ENCODE assay signal across 8 cellular contexts in genomic region chr20:59940956-59941294, GRCh38. TPM values are rescaled to one million over a fixed set of nuclear protein-coding genes. Genes with fewer than 3 reads are reported as not detected.
DNase-seq lines count a peak whose midpoint lies in the region; ATAC-seq and TF ChIP-seq lines count a peak whose summit lies in the region.

No MANE protein-coding gene starts in this region.

- POLR2A ChIA-PET in WTC11 (lab: Charles Lee): no interaction called here

- H3K27me3 ChIP-seq in iPS-18a (ENCODE audit: control insufficient read depth, insufficient read depth, low read length) (peaks cover 25% of the 10 kb centered on the region), testis (no peaks in the 10 kb centered on the region)

- H3K9me3 Mint-ChIP-seq in activated T-cell treated with anti-CD3 and anti-CD28 coated beads, Interleukin-2, amount 50 U/mL, for 72 hours: no peaks in the 10 kb centered on the region
- H3K9me3 Mint-ChIP-seq in WTC11: peaks cover 7% of the 10 kb centered on the region

- TF ChIP-seq CTCF in WTC11 (IDR thresholded peaks at IDR 0.05) (no peak), testis (IDR thresholded peaks at IDR 0.05) (no peak)

- no peak for ATAC-seq in activated T-cell treated with anti-CD3 and anti-CD28 coated beads, Interleukin-2, amount 50 U/mL, for 72 hours (replicated peaks in 1 of 2)
- ATAC-seq in WTC11: no peak

- CTCF ChIA-PET in WTC11 (lab: Charles Lee): interaction anchor here (1.6 to 2.1 kb wide), 2 partner anchors 15 to 116 kb away, joined by 5 to 13 read pairs; no protein-coding TSS in a partner anchor

- TF ChIP-seq POLR2A in testis (IDR thresholded peaks at IDR 0.05): no peak

- peaks cover 37% of the 10 kb centered on the region for H3K4me1 Mint-ChIP-seq in activated T-cell treated with anti-CD3 and anti-CD28 coated beads, Interleukin-2, amount 50 U/mL, for 72 hours (ENCODE audit: low read depth)
- H3K4me1 Mint-ChIP-seq in WTC11: peaks cover 13% of the 10 kb centered on the region

- H3K9me3 ChIP-seq in iPS-18a (ENCODE audit: control insufficient read depth, low read depth, low read length): no peaks in the 10 kb centered on the region
- H3K9me3 ChIP-seq in testis: no peaks in the 10 kb centered on the region

- H3K36me3 ChIP-seq in iPS-18a (ENCODE audit: control insufficient read depth, low read depth, low read length): peaks cover 31% of the 10 kb centered on the region
- H3K36me3 ChIP-seq in testis (ENCODE audit: low read depth, missing control alignments): no peaks in the 10 kb centered on the region

- intact Hi-C loops in testis (cut with DNase I; ENCODE audit: low total_unique reads): no loop called here

- H3K4me3 ChIP-seq in iPS-18a (ENCODE audit: low read length) (peak overlapping the region; percentile 81), testis (peak overlapping the region; percentile 51 to 70)

- no peaks in the 10 kb centered on the region for H3K27me3 Mint-ChIP-seq in activated T-cell treated with anti-CD3 and anti-CD28 coated beads, Interleukin-2, amount 50 U/mL, for 72 hours (ENCODE audit: low read depth)
- H3K27me3 Mint-ChIP-seq in WTC11 (ENCODE audit: low read depth): peaks cover 32% of the 10 kb centered on the region

- no peak for DNase-seq in activated T-cell treated with anti-CD3 and anti-CD28 coated beads, Interleukin-2, amount 50 U/mL, for 72 hours
- no peak for DNase-seq in activated T-cell treated with anti-CD3 and anti-CD28 coated beads for 4 hours
- no peak for DNase-seq in WTC11 (ENCODE audit: low spot score)
- no peak for DNase-seq in testis
- no peak for DNase-seq in HT-29 (ENCODE audit: low spot score)
- DNase-seq in activated CD8-positive, alpha-beta memory T cell treated with anti-CD3 and anti-CD28 coated beads, Interleukin-2, amount 50 U/mL, for 4 hours: no peak
- DNase-seq in NCI-H2171 (lab: John Stamatoyannopoulos, UW): no peak

- H3K36me3 Mint-ChIP-seq in activated T-cell treated with anti-CD3 and anti-CD28 coated beads, Interleukin-2, amount 50 U/mL, for 72 hours (ENCODE audit: insufficient read depth in 2 of 2): peaks cover 2 to 7% of the 10 kb centered on the region in 2 donors
- H3K36me3 Mint-ChIP-seq in WTC11: peaks cover 16% of the 10 kb centered on the region

- WGBS in testis, 2 donors: 0% methylated on average over 3 to 4 of the region's 4 CpGs

- H3K27ac ChIP-seq in iPS-18a (ENCODE audit: low read length): peak overlapping the region; percentile 7
- peak overlapping the region; percentile 84 to 87 for H3K27ac ChIP-seq in testis

- peak overlapping the region; percentile 74 for H3K9ac ChIP-seq in iPS-18a (ENCODE audit: low read length)

- peaks cover 14% of the 10 kb centered on the region for H3K4me1 ChIP-seq in iPS-18a (ENCODE audit: control insufficient read depth, low read depth, low read length)
- H3K4me1 ChIP-seq in testis: peaks cover 27% of the 10 kb centered on the region

- H3K27ac Mint-ChIP-seq in activated T-cell treated with anti-CD3 and anti-CD28 coated beads, Interleukin-2, amount 50 U/mL, for 72 hours: peak overlapping the region; percentile 98
- H3K27ac Mint-ChIP-seq in WTC11: peak overlapping the region; percentile 97

- peak overlapping the region; percentile 95 to 97 for H3K4me3 Mint-ChIP-seq in activated T-cell treated with anti-CD3 and anti-CD28 coated beads, Interleukin-2, amount 50 U/mL, for 72 hours
- peak overlapping the region; percentile 86 for H3K4me3 Mint-ChIP-seq in WTC11

TF ChIP-seq in WTC11, 78 proteins besides CTCF, POLR2A, EP300 and RAD21:
- TF ChIP-seq NR2C2 (CRISPR knock-in tag; IDR thresholded peaks at IDR 0.05) (no peak), ZNF532 (CRISPR knock-in tag; IDR thresholded peaks at IDR 0.05; ENCODE audit: borderline replicate concordance) (no peak), USF1 (CRISPR knock-in tag; IDR thresholded peaks at IDR 0.05) (no peak), CDX4 (CRISPR knock-in tag; IDR thresholded peaks at IDR 0.05; ENCODE audit: borderline replicate concordance) (no peak), ZNF396 (CRISPR knock-in tag; IDR thresholded peaks at IDR 0.05; ENCODE audit: borderline replicate concordance) (no peak), FOXP1 (CRISPR knock-in tag; IDR thresholded peaks at IDR 0.05; ENCODE audit: borderline replicate concordance) (no peak), ZNF425 (CRISPR knock-in tag; conservative IDR thresholded peaks at IDR 0.05) (no peak)

RNA-seq across cellular contexts. Expression of gene FAM217B, which starts 0.7 kb away (rescaled TPM):
- total RNA-seq in activated T-cell treated with anti-CD3 and anti-CD28 coated beads, Interleukin-2, amount 50 U/mL, for 72 hours: 10 to 100 TPM; 18.2 to 20.4 TPM
- 14.8 to 17.9 TPM (median 16.0 TPM) in 3 replicates for total RNA-seq in WTC11 (2021)
- total RNA-seq in testis: 10 to 100 TPM; 11.6 to 22.3 TPM
- 18.6 TPM for polyA plus RNA-seq in testis (ENCODE audit: insufficient read depth, low read depth, low replicate concordance)
- total RNA-seq in HT-29 (2014; rRNA removed; shearing (Covaris generic)): 4.6 and 4.8 TPM in 2 replicates

RNA-seq across cellular contexts. Expression of gene PPP1R3D, which starts 0.8 kb away (rescaled TPM):
- total RNA-seq in activated T-cell treated with anti-CD3 and anti-CD28 coated beads, Interleukin-2, amount 50 U/mL, for 72 hours: 1 to 10 TPM; 5.7 to 6.2 TPM
- total RNA-seq in WTC11 (2021) (2.4 to 3.6 TPM (median 3.2 TPM) in 3 replicates), testis (1 to 10 TPM; 8.2 to 9.4 TPM)
- polyA plus RNA-seq in testis (ENCODE audit: insufficient read depth, low read depth, low replicate concordance): 4.7 TPM
- total RNA-seq in HT-29 (2014; rRNA removed; shearing (Covaris generic)): 12.3 and 13.9 TPM in 2 replicates

RNA-seq across cellular contexts. Expression of gene SYCP2, which starts 7.5 kb away (rescaled TPM):
- total RNA-seq in activated T-cell treated with anti-CD3 and anti-CD28 coated beads, Interleukin-2, amount 50 U/mL, for 72 hours: 10 to 100 TPM in 1 of 2 donors, 1 to 10 TPM in 1; 5.0 to 11.9 TPM
- 0.31 to 0.69 TPM (median 0.55 TPM) in 3 replicates for total RNA-seq in WTC11 (2021)
- 10 to 100 TPM; 23.8 to 55.8 TPM for total RNA-seq in testis
- polyA plus RNA-seq in testis (ENCODE audit: insufficient read depth, low read depth, low replicate concordance): 18.8 TPM
- 0.69 and 1.7 TPM in 2 replicates for total RNA-seq in HT-29 (2014; rRNA removed; shearing (Covaris generic))

RNA-seq across cellular contexts. Expression of gene CDH26, which starts 17.3 kb away (rescaled TPM):
- 1 to 10 TPM; 2.4 to 3.1 TPM for total RNA-seq in activated T-cell treated with anti-CD3 and anti-CD28 coated beads, Interleukin-2, amount 50 U/mL, for 72 hours
- 1.0 to 1.4 TPM (median 1.3 TPM) in 3 replicates for total RNA-seq in WTC11 (2021)
- 1 to 10 TPM; 1.7 to 3.5 TPM for total RNA-seq in testis
- polyA plus RNA-seq in testis (ENCODE audit: insufficient read depth, low read depth, low replicate concordance): 2.0 TPM
- total RNA-seq in HT-29 (2014; rRNA removed; shearing (Covaris generic)): 0.13 and 0.51 TPM in 2 replicates
